8 cellular contexts compared by ENCODE assay signal in the genomic region with DNA sequence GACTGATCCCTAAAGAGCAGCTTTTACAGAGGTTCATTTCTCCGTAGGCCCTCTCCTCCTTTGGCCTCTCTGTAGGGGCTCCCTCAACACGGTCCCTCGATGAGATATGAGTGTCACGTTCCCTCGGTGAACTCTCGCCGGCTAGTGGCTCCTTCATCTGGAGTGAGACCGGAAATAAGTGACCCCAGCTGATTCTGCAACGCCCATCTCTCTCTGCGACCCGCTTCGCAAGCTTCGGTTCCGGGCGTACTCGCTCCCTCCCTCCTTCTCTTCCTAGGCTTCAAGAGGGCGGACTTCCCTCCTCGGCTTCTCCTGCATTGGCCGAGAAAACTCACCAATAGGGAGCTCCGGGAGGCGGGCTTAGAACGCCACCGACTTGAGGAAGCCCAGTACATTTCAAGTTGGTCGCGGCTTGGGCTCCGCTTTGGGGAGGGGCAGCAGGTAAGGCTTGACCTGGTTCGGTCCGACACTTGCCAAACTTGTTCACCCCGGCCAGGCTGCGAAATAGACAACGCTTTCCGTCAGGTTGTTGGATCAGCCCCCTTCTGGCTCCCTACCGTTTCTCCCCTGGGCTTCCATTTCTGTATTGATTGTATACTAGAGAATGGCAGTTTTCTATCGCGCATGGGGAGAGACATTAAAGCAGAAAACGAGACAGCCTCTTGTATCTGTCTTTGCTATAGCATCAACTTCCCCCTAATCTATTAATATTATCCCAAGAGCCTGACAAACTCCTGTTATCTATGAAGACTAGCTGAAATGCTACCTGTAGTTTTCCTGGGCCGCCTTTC. TPM values are rescaled to one million over a fixed set of nuclear protein-coding genes. Genes with fewer than 3 reads are reported as not detected.
DNase-seq lines count a peak whose midpoint lies in the region; ATAC-seq lines count a peak whose summit lies in the region.

A gene (minus strand): TSS at position 248 of the 791 bp plus-strand sequence. CDS start 2,816 bp downstream, outside the sequence.
A gene with protein sequence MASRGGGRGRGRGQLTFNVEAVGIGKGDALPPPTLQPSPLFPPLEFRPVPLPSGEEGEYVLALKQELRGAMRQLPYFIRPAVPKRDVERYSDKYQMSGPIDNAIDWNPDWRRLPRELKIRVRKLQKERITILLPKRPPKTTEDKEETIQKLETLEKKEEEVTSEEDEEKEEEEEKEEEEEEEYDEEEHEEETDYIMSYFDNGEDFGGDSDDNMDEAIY (plus strand): TSS at position 363 of the 791 bp plus-strand sequence. CDS start 10,176 bp downstream, outside the sequence.

- DNase-seq in AML-193 (lab: John Stamatoyannopoulos, UW) (peak; percentile 84 to 91), NCI-H446 treated with DMSO at 0.1 percent for 48 hours (lab: John Stamatoyannopoulos, UW) (peak; percentile 76), cerebellum (ENCODE audit: low spot score) (peak; percentile 97), kidney glomerular epithelial cell (lab: John Stamatoyannopoulos, UW) (peak; percentile 92)
- DNase-seq in activated CD4-positive, CD25-positive, alpha-beta regulatory T cell treated with anti-CD3 and anti-CD28 coated beads, Interleukin-2, amount 50 U/mL, for 72 hours = peak; percentile 87
- DNase-seq in stimulated activated CD4-positive, alpha-beta T cell treated with anti-CD3 and anti-CD28 coated beads, Interleukin-15, amount 100 ng/mL, for 48 hours (ENCODE audit: low read depth in 2 of 2) = peak; percentile 85 to 87

- ATAC-seq in GM19035 (IDR thresholded peaks at IDR 0.05; ENCODE audit: unreplicated experiment) (peak; percentile 93), HG03342 (IDR thresholded peaks at IDR 0.05; ENCODE audit: unreplicated experiment) (peak; percentile 93)

RNA-seq across cellular contexts. Expression of the first gene that starts in this region (rescaled TPM):
- total RNA-seq in cerebellum = 1.1 TPM

RNA-seq across cellular contexts. Expression of the second gene that starts in this region (rescaled TPM):
- 5.7 TPM for total RNA-seq in cerebellum

Comparison
In these comparisons a context has a peak if more than half of its experiments do, and no peak if none do; other contexts are left out.
1. Peak in every context shown above with its lines: DNase-seq and ATAC-seq.